ENCODE assay signal across 33 cellular contexts in genomic region chr9:22423566-22423965, GRCh38. TPM values are rescaled to one million over a fixed set of nuclear protein-coding genes. Genes with fewer than 3 reads are reported as not detected.
"Had no signal": no experiment of that assay in that cellular context is flagged by ENCODE, and none has a peak within 500 bp of the region (broad histone marks: within the 10 kb centered on the region; RNA-seq: fewer than 3 reads in every experiment).

No MANE protein-coding gene starts in this region.

- H2AFZ ChIP-seq: neural progenitor cell, parathyroid adenoma had no signal

- FAIRE-seq: islet of Langerhans, kidney, urothelium cell line had no signal

- H3K36me3 ChIP-seq: lower lobe of right lung, neural progenitor cell, neutrophil, stomach, thyroid gland, transverse colon, upper lobe of right lung had no signal

- H3K9ac ChIP-seq: neural progenitor cell, parathyroid adenoma had no signal

- H3K4me3 ChIP-seq: lower lobe of right lung, neural progenitor cell, psoas muscle, skin epidermis, stomach, testis, thyroid gland, transverse colon, upper lobe of right lung had no signal

- H3K27me3 ChIP-seq: neural progenitor cell, neutrophil, stomach, testis, thyroid gland, transverse colon, upper lobe of right lung had no signal

- DNase-seq: hippocampal formation; immature natural killer cell; kidney; left cardiac atrium; left ventricle myocardium superior; lower lobe of right lung; mammary epithelial cell; mesendoderm; naive B cell; natural killer cell; nephron progenitor cell; occipital lobe; psoas muscle; right cardiac atrium; stimulated activated CD4-positive, alpha-beta T cell treated with anti-CD3 and anti-CD28 coated beads, Interleukin-12 subunit alpha, Interleukin-12 subunit beta, amount 100 ng/mL, for 4 hours; stimulated activated CD4-positive, alpha-beta T cell treated with anti-CD3 and anti-CD28 coated beads, Interleukin-15, amount 100 ng/mL, for 24 hours; stimulated activated CD4-positive, alpha-beta T cell treated with anti-CD3 and anti-CD28 coated beads, Interleukin-2, amount 100 ng/mL, for 24 hours; stimulated activated CD4-positive, alpha-beta T cell treated with anti-CD3 and anti-CD28 coated beads, Interleukin-4, amount 100 ng/mL, for 1 hour; stimulated activated naive B cell treated with anti-CD40 and anti-IgM and Interleukin-4, amounts not matched to agents 10 μg/mL and 1 μg/mL and 100 μg/mL, for 72 hours; stimulated activated naive CD8-positive, alpha-beta T cell treated with anti-CD3 and anti-CD28 coated beads, Interleukin-15, Interleukin-2, amounts not matched to agents 100 U/mL and 50 U/mL, for 24 hours; stomach; testis; thyroid gland; transverse colon; upper lobe of right lung had no signal

- H3K79me2 ChIP-seq: parathyroid adenoma had no signal

- H3K27ac ChIP-seq: lower lobe of right lung, neural progenitor cell, neutrophil, parathyroid adenoma, psoas muscle, skin epidermis, stomach, testis, thyroid gland, transverse colon, upper lobe of right lung had no signal

- H3K9me3 ChIP-seq: lower lobe of right lung, neutrophil, psoas muscle, stomach, testis, thyroid gland, transverse colon, upper lobe of right lung had no signal

- H3K4me1 ChIP-seq: lower lobe of right lung, parathyroid adenoma, psoas muscle, stomach, testis, thyroid gland, transverse colon, upper lobe of right lung had no signal

- H3K4me2 ChIP-seq: neural progenitor cell had no signal

- ATAC-seq: left cardiac atrium; left lobe of liver; left ventricle myocardium superior; lower lobe of right lung; natural killer cell; psoas muscle; right cardiac atrium; sciatic nerve; stimulated activated naive B cell treated with anti-CD40 and anti-IgM and Interleukin-4, amounts not matched to agents 10 μg/mL and 1 μg/mL and 100 μg/mL, for 72 hours; stimulated activated naive CD8-positive, alpha-beta T cell treated with anti-CD3 and anti-CD28 coated beads, Interleukin-15, Interleukin-2, amounts not matched to agents 100 U/mL and 50 U/mL, for 24 hours; upper lobe of right lung had no signal

RNA-seq across cellular contexts. Expression of gene DMRTA1, which starts 23.1 kb away (rescaled TPM):
- total RNA-seq: natural killer cell had no signal
- polyA plus RNA-seq: immature natural killer cell had no signal
